1 cellular context compared by ENCODE assay signal in genomic region chr6:131937219-131937618, GRCh38.
TF ChIP-seq lines count a peak whose summit lies in the region.

No MANE protein-coding gene starts in this region.

TF ChIP-seq in HepG2, 621 proteins besides CTCF, POLR2A, EP300 and RAD21:
- no peak for TF ChIP-seq ZNF530 (CRISPR knock-in tag; IDR thresholded peaks at IDR 0.05; ENCODE audit: low read depth)
- 0 out of 2 replicates have a peak, but pooled peaks have one; percentile 4 for TF ChIP-seq SNAPC2 (CRISPR knock-in tag; IDR thresholded peaks at IDR 0.05)
- TF ChIP-seq NCOA5 (CRISPR knock-in tag; IDR thresholded peaks at IDR 0.05), result no peak
